21 cellular contexts compared by ENCODE assay signal in the genomic region with DNA sequence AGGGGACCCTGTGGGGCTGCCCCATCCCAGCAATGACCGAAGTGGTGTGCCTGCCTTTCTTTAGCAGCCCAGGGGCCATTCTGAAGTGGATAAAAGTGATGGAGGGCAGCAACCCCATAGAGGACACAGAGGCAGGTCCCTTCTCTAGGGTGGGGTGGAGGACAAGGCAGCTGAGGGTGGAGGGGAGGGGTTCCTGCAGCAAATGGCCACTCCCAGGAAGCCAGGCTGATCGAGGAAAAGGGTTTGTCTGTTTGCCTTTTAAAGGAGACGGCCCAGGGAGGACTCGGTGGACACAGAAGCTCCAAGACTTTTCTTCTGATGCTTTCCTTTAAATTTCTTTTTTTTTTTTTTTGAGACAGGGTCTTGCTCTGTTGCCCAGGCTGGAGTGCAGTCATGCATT.
A peak's percentile ranks its signal among the peaks of the same experiment; 100 is the strongest.
DNase-seq lines count a peak whose midpoint lies in the region; ATAC-seq and TF ChIP-seq lines count a peak whose summit lies in the region.
"Had no signal": no experiment of that assay in that cellular context is flagged by ENCODE, and none has a peak within 500 bp of the region (broad histone marks: within the 10 kb centered on the region; RNA-seq: fewer than 3 reads in every experiment).

No MANE protein-coding gene starts in this region.

- intact Hi-C loops in left ventricle myocardium superior (cut with micrococcal nuclease) (no loop called here), spleen (cut with DNase I; ENCODE audit: low total_unique reads) (no loop called here)

- WGBS in spleen, 5 donors = 43 to 51% (median 47%) methylated on average over 4 of the region's 4 CpGs

- H3K27me3 ChIP-seq in right atrium auricular region (no peaks in the 10 kb centered on the region), spleen (replicated peaks in 1 of 7) (no peaks in the 10 kb centered on the region)

- H3K36me3 ChIP-seq in right atrium auricular region (peaks cover 19% of the 10 kb centered on the region), spleen (peaks cover 0 to 88% (median 16%) of the 10 kb centered on the region in 6 donors)

- ATAC-seq in left ventricle myocardium superior (peak; percentile 40), GM18511 (IDR thresholded peaks at IDR 0.05; ENCODE audit: unreplicated experiment) (no peak)
- no peak for ATAC-seq in activated CD4-positive, CD25-positive, alpha-beta regulatory T cell treated with anti-CD3 and anti-CD28 coated beads, Interleukin-2, amount 50 U/mL, for 24 hours
- ATAC-seq: GM23338 had no signal

- DNase-seq in left ventricle myocardium superior (no peak), right atrium auricular region (ENCODE audit: low spot score) (no peak), dermis blood vessel endothelial cell (peak; percentile 9), spleen (no peak), NCI-H2171 (lab: John Stamatoyannopoulos, UW) (no peak)
- DNase-seq: Caco-2; DMS 273 treated with DMSO at 0.1 percent for 48 hours; DMS79 treated with DMSO at 0.1 percent for 48 hours; HCEC 1CT; NCI-H1105; NCI-H146; NCI-H2029; NCI-H226; NCI-H510A treated with DMSO at 0.1 percent for 48 hours; NCI-H774; NK-92 treated with Interleukin-12 subunit alpha and Interleukin-12 subunit beta, amount 100 ng/mL, for 24 hours had no signal

- TF ChIP-seq CTCF in right atrium auricular region (IDR thresholded peaks at IDR 0.05) (no peak), spleen (IDR thresholded peaks at IDR 0.05 in 8 of 11, conservative IDR thresholded peaks at IDR 0.05 in 3 of 11) (no peak)

- no peak overlapping the region for H3K4me3 ChIP-seq in right atrium auricular region
- no peak overlapping the region for H3K4me3 ChIP-seq in spleen
- H3K4me3 ChIP-seq: GM23338 had no signal

- H3K27ac ChIP-seq in right atrium auricular region (peak overlapping the region in 1 of 2 donors; percentile 54), spleen (peak overlapping the region in 6 of 8 donors; percentile 62 to 88 (median 80))
- H3K27ac ChIP-seq: KMS-11, RWPE1 had no signal

- no peak for TF ChIP-seq POLR2A in spleen (IDR thresholded peaks at IDR 0.05)

- H3K9me3 ChIP-seq in right atrium auricular region (no peaks in the 10 kb centered on the region), spleen (no peaks in the 10 kb centered on the region)
- H3K9me3 ChIP-seq: Caco-2 had no signal

- peaks cover 0 to 16% of the 10 kb centered on the region in 2 donors for H3K4me1 ChIP-seq in right atrium auricular region
- peaks cover 0 to 48% (median 10%) of the 10 kb centered on the region in 6 donors for H3K4me1 ChIP-seq in spleen
- H3K4me1 ChIP-seq: Caco-2 had no signal
